Comparison of ENCODE assay signal across 1 cellular context in the genomic region with DNA sequence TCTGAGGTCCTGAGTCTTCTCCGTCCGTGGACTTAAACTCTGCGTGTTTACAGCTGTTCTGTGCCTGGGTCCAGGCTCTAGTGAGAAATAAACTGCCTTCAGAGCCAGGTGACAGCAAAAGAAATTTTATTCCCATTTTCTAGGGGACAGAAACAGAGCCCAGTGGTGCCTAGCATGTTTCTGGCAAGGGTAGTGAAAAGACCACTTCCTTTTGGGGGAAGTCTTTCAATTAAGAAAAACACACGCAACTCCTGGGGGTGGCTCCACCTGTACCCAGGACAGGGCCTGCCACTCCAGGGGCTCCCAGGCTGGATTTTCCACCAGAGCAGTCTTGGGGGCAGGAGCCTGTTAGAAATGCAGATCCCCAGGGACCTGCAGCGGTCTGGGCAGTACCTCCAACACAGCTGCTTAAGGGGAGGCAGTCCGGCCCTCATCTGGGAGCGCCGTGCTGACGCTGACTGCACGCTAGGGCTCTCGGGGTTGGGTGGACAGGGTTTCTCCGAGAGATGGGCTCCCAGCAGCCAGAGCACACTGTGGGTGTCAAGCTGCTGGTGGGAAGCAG.
TF ChIP-seq lines count a peak whose summit lies in the region.

No MANE protein-coding gene starts in this region.

TF ChIP-seq in HepG2, 621 proteins besides CTCF, POLR2A, EP300 and RAD21 (continued from another document and continues in another):
- TF ChIP-seq, protein P1, sequence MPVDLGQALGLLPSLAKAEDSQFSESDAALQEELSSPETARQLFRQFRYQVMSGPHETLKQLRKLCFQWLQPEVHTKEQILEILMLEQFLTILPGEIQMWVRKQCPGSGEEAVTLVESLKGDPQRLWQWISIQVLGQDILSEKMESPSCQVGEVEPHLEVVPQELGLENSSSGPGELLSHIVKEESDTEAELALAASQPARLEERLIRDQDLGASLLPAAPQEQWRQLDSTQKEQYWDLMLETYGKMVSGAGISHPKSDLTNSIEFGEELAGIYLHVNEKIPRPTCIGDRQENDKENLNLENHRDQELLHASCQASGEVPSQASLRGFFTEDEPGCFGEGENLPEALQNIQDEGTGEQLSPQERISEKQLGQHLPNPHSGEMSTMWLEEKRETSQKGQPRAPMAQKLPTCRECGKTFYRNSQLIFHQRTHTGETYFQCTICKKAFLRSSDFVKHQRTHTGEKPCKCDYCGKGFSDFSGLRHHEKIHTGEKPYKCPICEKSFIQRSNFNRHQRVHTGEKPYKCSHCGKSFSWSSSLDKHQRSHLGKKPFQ (CRISPR knock-in tag; IDR thresholded peaks at IDR 0.05; ENCODE audit: insufficient replicate concordance) = no peak
- TF ChIP-seq ZNF75D (CRISPR knock-in tag; IDR thresholded peaks at IDR 0.05; ENCODE audit: borderline replicate concordance) (no peak), ZNF367 (CRISPR knock-in tag; IDR thresholded peaks at IDR 0.05; ENCODE audit: borderline replicate concordance) (no peak), ZNF296 (CRISPR knock-in tag; conservative IDR thresholded peaks at IDR 0.05) (no peak), ZNF230 (CRISPR knock-in tag; IDR thresholded peaks at IDR 0.05) (no peak), HNF1B (CRISPR knock-in tag; IDR thresholded peaks at IDR 0.05) (peak; percentile 16; the same call in 1 of the 2 replicates), ZNF33A (CRISPR knock-in tag; IDR thresholded peaks at IDR 0.05; ENCODE audit: borderline replicate concordance) (no peak), RNF2 (conservative IDR thresholded peaks at IDR 0.05; ENCODE audit: low read depth) (no peak), SMARCE1 (IDR thresholded peaks at IDR 0.05; ENCODE audit: borderline replicate concordance) (no peak), IKZF4 (CRISPR knock-in tag; IDR thresholded peaks at IDR 0.05; ENCODE audit: borderline replicate concordance, low read depth, not compliant biosample characterization) (no peak), PCBP2 (optimal IDR thresholded peaks at IDR 0.05; ENCODE audit: low read depth, low read length, poor library complexity, severe bottlenecking) (no peak), ZNF34 (CRISPR knock-in tag; IDR thresholded peaks at IDR 0.05; ENCODE audit: borderline replicate concordance) (no peak), NRL (CRISPR knock-in tag; IDR thresholded peaks at IDR 0.05; ENCODE audit: borderline replicate concordance) (peak; percentile 37; the same call in 1 of the 2 replicates), MEF2D (CRISPR knock-in tag; IDR thresholded peaks at IDR 0.05) (0 out of 2 replicates have a peak, but pooled peaks have one; percentile 2), ZBTB7A (CRISPR knock-in tag; IDR thresholded peaks at IDR 0.05) (0 out of 2 replicates have a peak, but pooled peaks have one; percentile 2), RFXANK (CRISPR knock-in tag; IDR thresholded peaks at IDR 0.05) (no peak), HNF4A (CRISPR knock-in tag; IDR thresholded peaks at IDR 0.05) (no peak), CC2D1A (CRISPR knock-in tag; IDR thresholded peaks at IDR 0.05) (no peak), KLF15 (CRISPR knock-in tag; IDR thresholded peaks at IDR 0.05; ENCODE audit: borderline replicate concordance) (no peak), HMG20A (CRISPR knock-in tag; IDR thresholded peaks at IDR 0.05; ENCODE audit: borderline replicate concordance) (no peak), TMF1 (CRISPR knock-in tag; IDR thresholded peaks at IDR 0.05; ENCODE audit: low read depth) (no peak), ZNF772 (CRISPR knock-in tag; IDR thresholded peaks at IDR 0.05) (peak; percentile 15; the same call in 1 of the 2 replicates), TFE3 (CRISPR knock-in tag; IDR thresholded peaks at IDR 0.05) (no peak), ZNF605 (CRISPR knock-in tag; IDR thresholded peaks at IDR 0.05) (0 out of 2 replicates have a peak, but pooled peaks have one; percentile 17)
- TF ChIP-seq, protein P2, sequence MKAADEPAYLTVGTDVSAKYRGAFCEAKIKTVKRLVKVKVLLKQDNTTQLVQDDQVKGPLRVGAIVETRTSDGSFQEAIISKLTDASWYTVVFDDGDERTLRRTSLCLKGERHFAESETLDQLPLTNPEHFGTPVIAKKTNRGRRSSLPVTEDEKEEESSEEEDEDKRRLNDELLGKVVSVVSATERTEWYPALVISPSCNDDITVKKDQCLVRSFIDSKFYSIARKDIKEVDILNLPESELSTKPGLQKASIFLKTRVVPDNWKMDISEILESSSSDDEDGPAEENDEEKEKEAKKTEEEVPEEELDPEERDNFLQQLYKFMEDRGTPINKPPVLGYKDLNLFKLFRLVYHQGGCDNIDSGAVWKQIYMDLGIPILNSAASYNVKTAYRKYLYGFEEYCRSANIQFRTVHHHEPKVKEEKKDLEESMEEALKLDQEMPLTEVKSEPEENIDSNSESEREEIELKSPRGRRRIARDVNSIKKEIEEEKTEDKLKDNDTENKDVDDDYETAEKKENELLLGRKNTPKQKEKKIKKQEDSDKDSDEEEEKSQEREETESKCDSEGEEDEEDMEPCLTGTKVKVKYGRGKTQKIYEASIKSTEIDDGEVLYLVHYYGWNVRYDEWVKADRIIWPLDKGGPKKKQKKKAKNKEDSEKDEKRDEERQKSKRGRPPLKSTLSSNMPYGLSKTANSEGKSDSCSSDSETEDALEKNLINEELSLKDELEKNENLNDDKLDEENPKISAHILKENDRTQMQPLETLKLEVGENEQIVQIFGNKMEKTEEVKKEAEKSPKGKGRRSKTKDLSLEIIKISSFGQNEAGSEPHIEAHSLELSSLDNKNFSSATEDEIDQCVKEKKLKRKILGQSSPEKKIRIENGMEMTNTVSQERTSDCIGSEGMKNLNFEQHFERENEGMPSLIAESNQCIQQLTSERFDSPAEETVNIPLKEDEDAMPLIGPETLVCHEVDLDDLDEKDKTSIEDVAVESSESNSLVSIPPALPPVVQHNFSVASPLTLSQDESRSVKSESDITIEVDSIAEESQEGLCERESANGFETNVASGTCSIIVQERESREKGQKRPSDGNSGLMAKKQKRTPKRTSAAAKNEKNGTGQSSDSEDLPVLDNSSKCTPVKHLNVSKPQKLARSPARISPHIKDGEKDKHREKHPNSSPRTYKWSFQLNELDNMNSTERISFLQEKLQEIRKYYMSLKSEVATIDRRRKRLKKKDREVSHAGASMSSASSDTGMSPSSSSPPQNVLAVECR (CRISPR knock-in tag; IDR thresholded peaks at IDR 0.05; ENCODE audit: borderline replicate concordance) = peak; percentile 54; the same call in 1 of the 2 replicates
- TF ChIP-seq, protein P3, sequence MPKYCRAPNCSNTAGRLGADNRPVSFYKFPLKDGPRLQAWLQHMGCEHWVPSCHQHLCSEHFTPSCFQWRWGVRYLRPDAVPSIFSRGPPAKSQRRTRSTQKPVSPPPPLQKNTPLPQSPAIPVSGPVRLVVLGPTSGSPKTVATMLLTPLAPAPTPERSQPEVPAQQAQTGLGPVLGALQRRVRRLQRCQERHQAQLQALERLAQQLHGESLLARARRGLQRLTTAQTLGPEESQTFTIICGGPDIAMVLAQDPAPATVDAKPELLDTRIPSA (CRISPR knock-in tag; IDR thresholded peaks at IDR 0.05; ENCODE audit: borderline replicate concordance) = 0 out of 2 replicates have a peak, but pooled peaks have one; percentile 53
- TF ChIP-seq, protein P4, sequence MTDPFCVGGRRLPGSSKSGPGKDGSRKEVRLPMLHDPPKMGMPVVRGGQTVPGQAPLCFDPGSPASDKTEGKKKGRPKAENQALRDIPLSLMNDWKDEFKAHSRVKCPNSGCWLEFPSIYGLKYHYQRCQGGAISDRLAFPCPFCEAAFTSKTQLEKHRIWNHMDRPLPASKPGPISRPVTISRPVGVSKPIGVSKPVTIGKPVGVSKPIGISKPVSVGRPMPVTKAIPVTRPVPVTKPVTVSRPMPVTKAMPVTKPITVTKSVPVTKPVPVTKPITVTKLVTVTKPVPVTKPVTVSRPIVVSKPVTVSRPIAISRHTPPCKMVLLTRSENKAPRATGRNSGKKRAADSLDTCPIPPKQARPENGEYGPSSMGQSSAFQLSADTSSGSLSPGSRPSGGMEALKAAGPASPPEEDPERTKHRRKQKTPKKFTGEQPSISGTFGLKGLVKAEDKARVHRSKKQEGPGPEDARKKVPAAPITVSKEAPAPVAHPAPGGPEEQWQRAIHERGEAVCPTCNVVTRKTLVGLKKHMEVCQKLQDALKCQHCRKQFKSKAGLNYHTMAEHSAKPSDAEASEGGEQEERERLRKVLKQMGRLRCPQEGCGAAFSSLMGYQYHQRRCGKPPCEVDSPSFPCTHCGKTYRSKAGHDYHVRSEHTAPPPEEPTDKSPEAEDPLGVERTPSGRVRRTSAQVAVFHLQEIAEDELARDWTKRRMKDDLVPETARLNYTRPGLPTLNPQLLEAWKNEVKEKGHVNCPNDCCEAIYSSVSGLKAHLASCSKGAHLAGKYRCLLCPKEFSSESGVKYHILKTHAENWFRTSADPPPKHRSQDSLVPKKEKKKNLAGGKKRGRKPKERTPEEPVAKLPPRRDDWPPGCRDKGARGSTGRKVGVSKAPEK (CRISPR knock-in tag; IDR thresholded peaks at IDR 0.05; ENCODE audit: borderline replicate concordance) = no peak
- TF ChIP-seq, protein P5, sequence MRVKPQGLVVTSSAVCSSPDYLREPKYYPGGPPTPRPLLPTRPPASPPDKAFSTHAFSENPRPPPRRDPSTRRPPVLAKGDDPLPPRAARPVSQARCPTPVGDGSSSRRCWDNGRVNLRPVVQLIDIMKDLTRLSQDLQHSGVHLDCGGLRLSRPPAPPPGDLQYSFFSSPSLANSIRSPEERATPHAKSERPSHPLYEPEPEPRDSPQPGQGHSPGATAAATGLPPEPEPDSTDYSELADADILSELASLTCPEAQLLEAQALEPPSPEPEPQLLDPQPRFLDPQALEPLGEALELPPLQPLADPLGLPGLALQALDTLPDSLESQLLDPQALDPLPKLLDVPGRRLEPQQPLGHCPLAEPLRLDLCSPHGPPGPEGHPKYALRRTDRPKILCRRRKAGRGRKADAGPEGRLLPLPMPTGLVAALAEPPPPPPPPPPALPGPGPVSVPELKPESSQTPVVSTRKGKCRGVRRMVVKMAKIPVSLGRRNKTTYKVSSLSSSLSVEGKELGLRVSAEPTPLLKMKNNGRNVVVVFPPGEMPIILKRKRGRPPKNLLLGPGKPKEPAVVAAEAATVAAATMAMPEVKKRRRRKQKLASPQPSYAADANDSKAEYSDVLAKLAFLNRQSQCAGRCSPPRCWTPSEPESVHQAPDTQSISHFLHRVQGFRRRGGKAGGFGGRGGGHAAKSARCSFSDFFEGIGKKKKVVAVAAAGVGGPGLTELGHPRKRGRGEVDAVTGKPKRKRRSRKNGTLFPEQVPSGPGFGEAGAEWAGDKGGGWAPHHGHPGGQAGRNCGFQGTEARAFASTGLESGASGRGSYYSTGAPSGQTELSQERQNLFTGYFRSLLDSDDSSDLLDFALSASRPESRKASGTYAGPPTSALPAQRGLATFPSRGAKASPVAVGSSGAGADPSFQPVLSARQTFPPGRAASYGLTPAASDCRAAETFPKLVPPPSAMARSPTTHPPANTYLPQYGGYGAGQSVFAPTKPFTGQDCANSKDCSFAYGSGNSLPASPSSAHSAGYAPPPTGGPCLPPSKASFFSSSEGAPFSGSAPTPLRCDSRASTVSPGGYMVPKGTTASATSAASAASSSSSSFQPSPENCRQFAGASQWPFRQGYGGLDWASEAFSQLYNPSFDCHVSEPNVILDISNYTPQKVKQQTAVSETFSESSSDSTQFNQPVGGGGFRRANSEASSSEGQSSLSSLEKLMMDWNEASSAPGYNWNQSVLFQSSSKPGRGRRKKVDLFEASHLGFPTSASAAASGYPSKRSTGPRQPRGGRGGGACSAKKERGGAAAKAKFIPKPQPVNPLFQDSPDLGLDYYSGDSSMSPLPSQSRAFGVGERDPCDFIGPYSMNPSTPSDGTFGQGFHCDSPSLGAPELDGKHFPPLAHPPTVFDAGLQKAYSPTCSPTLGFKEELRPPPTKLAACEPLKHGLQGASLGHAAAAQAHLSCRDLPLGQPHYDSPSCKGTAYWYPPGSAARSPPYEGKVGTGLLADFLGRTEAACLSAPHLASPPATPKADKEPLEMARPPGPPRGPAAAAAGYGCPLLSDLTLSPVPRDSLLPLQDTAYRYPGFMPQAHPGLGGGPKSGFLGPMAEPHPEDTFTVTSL (CRISPR knock-in tag; IDR thresholded peaks at IDR 0.05; ENCODE audit: borderline replicate concordance) = no peak
